8 cellular contexts compared by ENCODE assay signal in genomic region chr11:75398906-75399305, GRCh38. TPM values are rescaled to one million over a fixed set of nuclear protein-coding genes. Genes with fewer than 3 reads are reported as not detected.
DNase-seq lines count a peak whose midpoint lies in the region; ATAC-seq and TF ChIP-seq lines count a peak whose summit lies in the region.

No MANE protein-coding gene starts in this region.

- H3K4me3 ChIP-seq in neuron (ENCODE audit: low read length) (no peak overlapping the region), left lung (no peak overlapping the region), Peyer's patch (no peak overlapping the region)

- peak overlapping the region; percentile 98 for H3K4me3 Mint-ChIP-seq in Calu3 (ENCODE audit: low read depth, unreplicated experiment)
- peak overlapping the region; percentile 99 for H3K4me3 Mint-ChIP-seq in activated T-helper 1 cell treated with anti-CD3 and anti-CD28 coated beads, Interleukin-12 subunit alpha, Interleukin-12 subunit beta, Interleukin-2, Interleukin-4 antibody, amounts not matched to agents 30 ng/mL and 10 ng/mL and 1 ng/mL, durations not matched to agents 14 hours and 24 hours and 36 hours

- TF ChIP-seq CTCF in Calu3 (IDR thresholded peaks at IDR 0.05; ENCODE audit: unreplicated experiment) (no peak), left lung (IDR thresholded peaks at IDR 0.05) (no peak), Peyer's patch (IDR thresholded peaks at IDR 0.05) (no peak)

- peaks cover 25% of the 10 kb centered on the region for H3K4me1 Mint-ChIP-seq in Calu3 (ENCODE audit: low read depth, unreplicated experiment)
- H3K4me1 Mint-ChIP-seq in activated T-helper 1 cell treated with anti-CD3 and anti-CD28 coated beads, Interleukin-12 subunit alpha, Interleukin-12 subunit beta, Interleukin-2, Interleukin-4 antibody, amounts not matched to agents 30 ng/mL and 10 ng/mL and 1 ng/mL, durations not matched to agents 14 hours and 24 hours and 36 hours (ENCODE audit: low read depth), result peaks cover 51% of the 10 kb centered on the region

- H3K9me3 ChIP-seq in neuron (ENCODE audit: low read length), result no peaks in the 10 kb centered on the region
- H3K9me3 ChIP-seq in left lung, result no peaks in the 10 kb centered on the region
- no peaks in the 10 kb centered on the region for H3K9me3 ChIP-seq in Peyer's patch

- CTCF ChIA-PET in Calu3 (lab: Charles Lee), result no interaction called here

- intact Hi-C loops in Calu3 (cut with micrococcal nuclease; ENCODE audit: unreplicated experiment), result no loop called here
- intact Hi-C loops in activated T-helper 1 cell treated with anti-CD3 and anti-CD28 coated beads, Interleukin-12 subunit alpha, Interleukin-12 subunit beta, Interleukin-2, Interleukin-4 antibody, amounts not matched to agents 30 ng/mL and 10 ng/mL and 1 ng/mL, durations not matched to agents 14 hours and 24 hours and 36 hours (cut with micrococcal nuclease), result loop anchor here (1.0 kb wide), 4 partner anchors 9 to 127 kb away; no protein-coding TSS in a partner anchor
- intact Hi-C loops in left lung (cut with DNase I), result no loop called here

- ATAC-seq in HG02759 (IDR thresholded peaks at IDR 0.05; ENCODE audit: unreplicated experiment) (peak; percentile 5), left lung (no peak)

- peaks cover 50% of the 10 kb centered on the region for H3K36me3 Mint-ChIP-seq in Calu3 (ENCODE audit: insufficient read depth, unreplicated experiment)
- H3K36me3 Mint-ChIP-seq in activated T-helper 1 cell treated with anti-CD3 and anti-CD28 coated beads, Interleukin-12 subunit alpha, Interleukin-12 subunit beta, Interleukin-2, Interleukin-4 antibody, amounts not matched to agents 30 ng/mL and 10 ng/mL and 1 ng/mL, durations not matched to agents 14 hours and 24 hours and 36 hours (ENCODE audit: low read depth), result peaks cover 45% of the 10 kb centered on the region

- TF ChIP-seq POLR2A in Peyer's patch (IDR thresholded peaks at IDR 0.05), result no peak

- H3K36me3 ChIP-seq in neuron (ENCODE audit: insufficient read depth, low read length) (peaks cover 31% of the 10 kb centered on the region), left lung (peaks cover 0 to 33% of the 10 kb centered on the region in 2 donors), Peyer's patch (peaks cover 0 to 28% (median 0%) of the 10 kb centered on the region in 3 donors)

- H3K27ac ChIP-seq in left lung, result peak overlapping the region in 1 of 2 donors; percentile 92
- no peak overlapping the region for H3K27ac ChIP-seq in Peyer's patch

- no peak for DNase-seq in Calu3
- no peak for DNase-seq in activated T-helper 1 cell treated with anti-CD3 and anti-CD28 coated beads, Interleukin-12 subunit alpha, Interleukin-12 subunit beta, Interleukin-2, Interleukin-4 antibody, amounts not matched to agents 30 ng/mL and 10 ng/mL and 1 ng/mL, durations not matched to agents 14 hours and 24 hours and 36 hours (ENCODE audit: low spot score)
- DNase-seq in left lung, result no peak
- no peak for DNase-seq in Peyer's patch
- DNase-seq in epidermal melanocyte (ENCODE audit: insufficient read length, low spot score), result no peak
- DNase-seq in NAMALWA (ENCODE audit: low spot score), result no peak

- H3K4me1 ChIP-seq in neuron (ENCODE audit: insufficient read depth, low read length) (peaks cover 16% of the 10 kb centered on the region), left lung (peaks cover 20 to 41% of the 10 kb centered on the region in 2 donors), Peyer's patch (peaks cover 0 to 34% (median 5%) of the 10 kb centered on the region in 4 donors)

- peak overlapping the region; percentile 97 for H3K27ac Mint-ChIP-seq in Calu3 (ENCODE audit: unreplicated experiment)
- H3K27ac Mint-ChIP-seq in activated T-helper 1 cell treated with anti-CD3 and anti-CD28 coated beads, Interleukin-12 subunit alpha, Interleukin-12 subunit beta, Interleukin-2, Interleukin-4 antibody, amounts not matched to agents 30 ng/mL and 10 ng/mL and 1 ng/mL, durations not matched to agents 14 hours and 24 hours and 36 hours, result peak overlapping the region; percentile 90

- BruUV-seq in Calu3 (replicated peaks; lab: Mats Ljungman, UMichigan), result no TSS peak

- H3K9me3 Mint-ChIP-seq in Calu3 (ENCODE audit: low read depth, unreplicated experiment), result no peaks in the 10 kb centered on the region
- no peaks in the 10 kb centered on the region for H3K9me3 Mint-ChIP-seq in activated T-helper 1 cell treated with anti-CD3 and anti-CD28 coated beads, Interleukin-12 subunit alpha, Interleukin-12 subunit beta, Interleukin-2, Interleukin-4 antibody, amounts not matched to agents 30 ng/mL and 10 ng/mL and 1 ng/mL, durations not matched to agents 14 hours and 24 hours and 36 hours

- H3K27me3 Mint-ChIP-seq in Calu3 (ENCODE audit: unreplicated experiment), result peaks cover 16% of the 10 kb centered on the region
- H3K27me3 Mint-ChIP-seq in activated T-helper 1 cell treated with anti-CD3 and anti-CD28 coated beads, Interleukin-12 subunit alpha, Interleukin-12 subunit beta, Interleukin-2, Interleukin-4 antibody, amounts not matched to agents 30 ng/mL and 10 ng/mL and 1 ng/mL, durations not matched to agents 14 hours and 24 hours and 36 hours (ENCODE audit: insufficient read depth), result peaks cover 4% of the 10 kb centered on the region

- H2AFZ ChIP-seq in neuron (ENCODE audit: low read depth, low read length), result peak overlapping the region; percentile 22

- H3K27me3 ChIP-seq in neuron (ENCODE audit: insufficient read depth, low read length) (no peaks in the 10 kb centered on the region), left lung (no peaks in the 10 kb centered on the region), Peyer's patch (no peaks in the 10 kb centered on the region)

RNA-seq across cellular contexts. Expression of gene RPS3, which starts 0.4 kb away (rescaled TPM):
- total RNA-seq in Calu3 (2022), result 1,650 and 1,749 TPM in 2 replicates
- 2,822 and 2,924 TPM in 2 replicates for total RNA-seq in activated T-helper 1 cell treated with anti-CD3 and anti-CD28 coated beads, Interleukin-12 subunit alpha, Interleukin-12 subunit beta, Interleukin-2, Interleukin-4 antibody, amounts not matched to agents 30 ng/mL and 10 ng/mL and 1 ng/mL, durations not matched to agents 14 hours and 24 hours and 36 hours
- total RNA-seq in left lung, result 1,000 to 10,000 TPM; 1,943 to 2,064 TPM
- 1,000 to 10,000 TPM in 1 of 4 donors, 100 to 1,000 TPM in 3; 505 to 1,121 (median 614) TPM for total RNA-seq in Peyer's patch

RNA-seq across cellular contexts. Expression of gene KLHL35, which starts 34.1 kb away (rescaled TPM):
- total RNA-seq in Calu3 (2022) (1.3 and 2.1 TPM in 2 replicates), left lung (1 to 10 TPM; 1.4 to 2.1 TPM), Peyer's patch (1 to 10 TPM in 1 of 4 donors, not detected in 3; 1.6 TPM)
- 2.5 and 2.8 TPM in 2 replicates for total RNA-seq in activated T-helper 1 cell treated with anti-CD3 and anti-CD28 coated beads, Interleukin-12 subunit alpha, Interleukin-12 subunit beta, Interleukin-2, Interleukin-4 antibody, amounts not matched to agents 30 ng/mL and 10 ng/mL and 1 ng/mL, durations not matched to agents 14 hours and 24 hours and 36 hours

RNA-seq across cellular contexts. Expression of gene ARRB1, which starts 47.4 kb away (rescaled TPM):
- total RNA-seq in Calu3 (2022) (8.7 and 12.8 TPM in 2 replicates), left lung (100 to 1,000 TPM; 112 to 150 TPM), Peyer's patch (100 to 1,000 TPM in 2 of 4 donors, 10 to 100 TPM in 2; 45.4 to 136 (median 90.6) TPM)
- 15.3 and 16.0 TPM in 2 replicates for total RNA-seq in activated T-helper 1 cell treated with anti-CD3 and anti-CD28 coated beads, Interleukin-12 subunit alpha, Interleukin-12 subunit beta, Interleukin-2, Interleukin-4 antibody, amounts not matched to agents 30 ng/mL and 10 ng/mL and 1 ng/mL, durations not matched to agents 14 hours and 24 hours and 36 hours
